8 cellular contexts compared by ENCODE assay signal in genomic region chr12:104023710-104024109, GRCh38.
"Had no signal": no experiment of that assay in that cellular context is flagged by ENCODE, and none has a peak within 500 bp of the region (broad histone marks: within the 10 kb centered on the region; RNA-seq: fewer than 3 reads in every experiment).

No MANE protein-coding gene starts in this region.

- ATAC-seq: GM12878 had no signal

- H3K4me3 ChIP-seq: GM12878 had no signal

- FAIRE-seq: G401.6, GM12878, GM12891, GM12892, GM18507, GM19239 had no signal

- DNase-seq: GDM1, GF-D8 had no signal
